1 cellular context compared by ENCODE assay signal in genomic region chr19:53868892-53869804, GRCh38.
TF ChIP-seq lines count a peak whose summit lies in the region.

No MANE protein-coding gene starts in this region.

TF ChIP-seq in K562, 482 proteins besides CTCF, POLR2A, EP300 and RAD21 (continues in another document):
- TF ChIP-seq CGGBP1 (CRISPR knock-in tag; IDR thresholded peaks at IDR 0.05) (no peak), KLF13 (tag; IDR thresholded peaks at IDR 0.05; ENCODE audit: borderline replicate concordance, low read depth) (0 out of 2 replicates have a peak, but pooled peaks have one; percentile 27), POLR3A (IDR thresholded peaks at IDR 0.05; ENCODE audit: borderline replicate concordance, extremely low read depth, insufficient read depth, insufficient read length) (no peak), KAT8 (IDR thresholded peaks at IDR 0.05; ENCODE audit: low read depth) (no peak), HINFP (tag; conservative IDR thresholded peaks at IDR 0.05; ENCODE audit: low read depth) (no peak), TEAD2 (tag; IDR thresholded peaks at IDR 0.05) (no peak), ZC3H4 (CRISPR knock-in tag; IDR thresholded peaks at IDR 0.05; ENCODE audit: borderline replicate concordance) (peak; percentile 72; the same call in 1 of the 2 replicates), FOXO4 (CRISPR knock-in tag; IDR thresholded peaks at IDR 0.05) (0 out of 2 replicates have a peak, but pooled peaks have one; percentile 19), GTF2F1 (IDR thresholded peaks at IDR 0.05; ENCODE audit: low read depth, low read length) (no peak), ZBTB40 (IDR thresholded peaks at IDR 0.05) (peak; percentile 57; the same call in 1 of the 2 replicates), ZBTB40 (CRISPR knock-in tag; IDR thresholded peaks at IDR 0.05) (no peak), ZBTB8A (IDR thresholded peaks at IDR 0.05; ENCODE audit: partially characterized antibody) (no peak), NFE2 (IDR thresholded peaks at IDR 0.05; ENCODE audit: low read depth) (no peak; the same call in 1 of the 2 replicates), ZZZ3 (IDR thresholded peaks at IDR 0.05) (no peak), DACH1 (IDR thresholded peaks at IDR 0.05; ENCODE audit: partially characterized antibody) (no peak), STAT5B (CRISPR knock-in tag; IDR thresholded peaks at IDR 0.05) (no peak), FOSL1 (tag; conservative IDR thresholded peaks at IDR 0.05) (peak; percentile 31; the same call in 1 of the 2 replicates), ZNF444 (CRISPR knock-in tag; IDR thresholded peaks at IDR 0.05) (no peak), DPF2 (IDR thresholded peaks at IDR 0.05) (0 out of 2 replicates have a peak, but pooled peaks have one; percentile 24), ZNF280A (IDR thresholded peaks at IDR 0.05; ENCODE audit: low read depth, partially characterized antibody) (no peak), FOXK1 (CRISPR knock-in tag; IDR thresholded peaks at IDR 0.05; ENCODE audit: borderline replicate concordance) (no peak), ZNF77 (CRISPR knock-in tag; IDR thresholded peaks at IDR 0.05) (no peak), MAFF (IDR thresholded peaks at IDR 0.05; ENCODE audit: low read length) (no peak), NR0B1 (IDR thresholded peaks at IDR 0.05; ENCODE audit: partially characterized antibody) (no peak), WHSC1 (IDR thresholded peaks at IDR 0.05; ENCODE audit: low read length) (no peak), REST (CRISPR knock-in tag; IDR thresholded peaks at IDR 0.05; ENCODE audit: low read depth) (peak; percentile 47; the same call in 1 of the 2 replicates), ZBTB9 (CRISPR knock-in tag; IDR thresholded peaks at IDR 0.05) (no peak), MCM3 (IDR thresholded peaks at IDR 0.05) (no peak), THRAP3 (IDR thresholded peaks at IDR 0.05; ENCODE audit: borderline replicate concordance) (no peak), NR2C1 (IDR thresholded peaks at IDR 0.05) (peak; percentile 93), NR2C1 (tag; IDR thresholded peaks at IDR 0.05) (peak; percentile 95), LEF1 (IDR thresholded peaks at IDR 0.05) (peak; percentile 63; the same call in 1 of the 2 replicates), SMAD1 (IDR thresholded peaks at IDR 0.05; ENCODE audit: low read depth, low read length, partially characterized antibody) (no peak), TAL1 (IDR thresholded peaks at IDR 0.05) (no peak), ZBTB2 (IDR thresholded peaks at IDR 0.05) (peak; percentile 64; the same call in 1 of the 2 replicates), TCF7 (IDR thresholded peaks at IDR 0.05; ENCODE audit: borderline replicate concordance) (0 out of 2 replicates have a peak, but pooled peaks have one; percentile 15), KLF6 (CRISPR knock-in tag; IDR thresholded peaks at IDR 0.05; ENCODE audit: borderline replicate concordance) (no peak; the same call in 1 of the 2 replicates), ETV6 (IDR thresholded peaks at IDR 0.05; ENCODE audit: borderline replicate concordance in 1 of 2, low read depth in 2 of 2, low read length in 1 of 2) (peak in 1 of 2 experiments; percentile 44; a peak in 1 of 4 replicates), ETV6 (CRISPR knock-in tag; IDR thresholded peaks at IDR 0.05; ENCODE audit: borderline replicate concordance) (no peak), SOX6 (IDR thresholded peaks at IDR 0.05) (no peak), ZNF766 (CRISPR knock-in tag; conservative IDR thresholded peaks at IDR 0.05) (no peak), ZNF316 (IDR thresholded peaks at IDR 0.05) (no peak)
